In genomic region chr16:14423344-14423743, GRCh38 we compare ENCODE assay signal across 1 cellular context.
TF ChIP-seq lines count a peak whose summit lies in the region.

No MANE protein-coding gene starts in this region.

TF ChIP-seq in HCT116, 20 proteins besides CTCF, POLR2A, EP300 and RAD21:
- TF ChIP-seq REST (IDR thresholded peaks at IDR 0.05; ENCODE audit: low read depth) (no peak), ELF1 (IDR thresholded peaks at IDR 0.05; ENCODE audit: borderline replicate concordance, low read depth) (no peak), EZH2 (IDR thresholded peaks at IDR 0.05) (no peak), SP1 (IDR thresholded peaks at IDR 0.05; ENCODE audit: low read depth) (no peak), ZFX (IDR thresholded peaks at IDR 0.05) (no peak), YY1 (IDR thresholded peaks at IDR 0.05; ENCODE audit: extremely low read depth, insufficient replicate concordance, low read depth, low read length) (no peak), CEBPB (IDR thresholded peaks at IDR 0.05; ENCODE audit: low read depth) (no peak), FOSL1 (IDR thresholded peaks at IDR 0.05; ENCODE audit: low read depth) (no peak), SIN3A (IDR thresholded peaks at IDR 0.05; ENCODE audit: low read depth) (no peak), JUND (IDR thresholded peaks at IDR 0.05) (no peak), ZNF274 (IDR thresholded peaks at IDR 0.05; ENCODE audit: low read depth, low read length) (no peak), EGR1 (IDR thresholded peaks at IDR 0.05; ENCODE audit: low read depth) (no peak), MAX (IDR thresholded peaks at IDR 0.05) (no peak), POLR2AphosphoS5 (IDR thresholded peaks at IDR 0.05; ENCODE audit: low read depth, low read length) (no peak), EZH2phosphoT487 (IDR thresholded peaks at IDR 0.05; ENCODE audit: borderline replicate concordance) (no peak), SRF (IDR thresholded peaks at IDR 0.05; ENCODE audit: low read depth) (no peak), CBX3 (IDR thresholded peaks at IDR 0.05; ENCODE audit: low read depth) (no peak)
- TF ChIP-seq, protein P1, sequence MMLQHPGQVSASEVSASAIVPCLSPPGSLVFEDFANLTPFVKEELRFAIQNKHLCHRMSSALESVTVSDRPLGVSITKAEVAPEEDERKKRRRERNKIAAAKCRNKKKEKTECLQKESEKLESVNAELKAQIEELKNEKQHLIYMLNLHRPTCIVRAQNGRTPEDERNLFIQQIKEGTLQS (IDR thresholded peaks at IDR 0.05), result no peak
- TF ChIP-seq, protein P2, sequence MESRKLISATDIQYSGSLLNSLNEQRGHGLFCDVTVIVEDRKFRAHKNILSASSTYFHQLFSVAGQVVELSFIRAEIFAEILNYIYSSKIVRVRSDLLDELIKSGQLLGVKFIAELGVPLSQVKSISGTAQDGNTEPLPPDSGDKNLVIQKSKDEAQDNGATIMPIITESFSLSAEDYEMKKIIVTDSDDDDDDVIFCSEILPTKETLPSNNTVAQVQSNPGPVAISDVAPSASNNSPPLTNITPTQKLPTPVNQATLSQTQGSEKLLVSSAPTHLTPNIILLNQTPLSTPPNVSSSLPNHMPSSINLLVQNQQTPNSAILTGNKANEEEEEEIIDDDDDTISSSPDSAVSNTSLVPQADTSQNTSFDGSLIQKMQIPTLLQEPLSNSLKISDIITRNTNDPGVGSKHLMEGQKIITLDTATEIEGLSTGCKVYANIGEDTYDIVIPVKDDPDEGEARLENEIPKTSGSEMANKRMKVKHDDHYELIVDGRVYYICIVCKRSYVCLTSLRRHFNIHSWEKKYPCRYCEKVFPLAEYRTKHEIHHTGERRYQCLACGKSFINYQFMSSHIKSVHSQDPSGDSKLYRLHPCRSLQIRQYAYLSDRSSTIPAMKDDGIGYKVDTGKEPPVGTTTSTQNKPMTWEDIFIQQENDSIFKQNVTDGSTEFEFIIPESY (IDR thresholded peaks at IDR 0.05; ENCODE audit: extremely low read depth, insufficient replicate concordance, low read length), result no peak
